8 cellular contexts compared by ENCODE assay signal in the genomic region with DNA sequence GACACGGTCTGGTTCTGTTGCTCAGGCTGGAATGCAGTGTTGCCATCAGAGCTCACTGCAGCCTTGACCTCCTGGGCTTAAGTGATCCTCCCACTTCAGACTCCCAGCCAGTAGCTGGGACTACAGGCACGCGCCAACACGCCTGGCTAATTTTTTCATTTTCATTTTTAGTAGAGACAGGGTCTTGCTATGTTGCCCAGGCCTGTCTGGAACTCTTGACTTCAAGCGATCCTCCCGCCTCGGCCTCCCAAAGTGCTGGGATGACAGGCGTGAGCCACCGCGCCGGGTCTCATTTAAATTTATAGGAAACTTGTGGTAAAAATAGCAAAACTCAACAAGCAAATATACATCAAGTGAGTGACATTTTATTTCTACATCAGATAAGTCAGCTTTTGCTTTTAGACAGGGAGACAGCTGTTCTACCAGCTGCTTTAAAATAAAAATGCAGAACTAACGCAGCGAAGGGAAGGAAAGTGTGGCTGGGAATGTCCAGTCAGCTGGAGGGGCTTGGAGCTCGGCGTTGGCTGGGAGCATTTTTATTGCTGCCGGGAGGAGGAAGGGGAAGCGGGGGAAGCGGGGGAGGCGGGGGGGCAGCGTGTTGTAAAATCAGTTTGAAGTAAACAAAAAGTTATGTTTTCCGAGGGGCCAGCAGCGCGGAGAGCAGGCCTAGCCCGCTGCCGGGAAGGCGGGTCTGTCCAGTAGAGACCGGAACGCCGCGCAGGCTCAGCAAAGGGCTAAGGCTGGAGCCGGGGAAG. TPM values are rescaled to one million over a fixed set of nuclear protein-coding genes. Genes with fewer than 3 reads are reported as not detected.
DNase-seq lines count a peak whose midpoint lies in the region; ATAC-seq and TF ChIP-seq lines count a peak whose summit lies in the region.

No MANE protein-coding gene starts in this region.

- no peaks in the 10 kb centered on the region for H3K36me3 ChIP-seq in osteoblast (ENCODE audit: insufficient read depth, low read length)

- peak; percentile 32 for ATAC-seq in HG03108 (IDR thresholded peaks at IDR 0.05; ENCODE audit: unreplicated experiment)

- H3K27me3 ChIP-seq in osteoblast (ENCODE audit: insufficient read depth, low read length), result no peaks in the 10 kb centered on the region

- DNase-seq in EH (ENCODE audit: low read depth) (peak; percentile 40), fibroblast of pulmonary artery (ENCODE audit: low read depth) (peak; percentile 4), osteoblast (ENCODE audit: insufficient read length, low spot score, missing footprints) (no peak), NCI-H1105 treated with DMSO at 0.1 percent for 48 hours (lab: John Stamatoyannopoulos, UW) (no peak), foreskin melanocyte (no peak)
- peak; percentile 17 to 21 for DNase-seq in activated CD4-positive, alpha-beta T cell treated with anti-CD3 and anti-CD28 coated beads, Interleukin-2, amount 50 U/mL, for 48 hours
- no peak for DNase-seq in effector CD4-positive, alpha-beta T cell

- H3K27ac ChIP-seq in osteoblast (ENCODE audit: low read depth, low read length), result peak overlapping the region; percentile 99

- peak overlapping the region; percentile 90 for H3K4me2 ChIP-seq in osteoblast (ENCODE audit: insufficient read depth, low read length)

- H3K4me3 ChIP-seq in fibroblast of pulmonary artery (replicated peaks; ENCODE audit: low read depth, low read length) (peak overlapping the region; percentile 88), osteoblast (ENCODE audit: insufficient read depth, low read length) (peak overlapping the region; percentile 92)

- H3K9me3 ChIP-seq in osteoblast (ENCODE audit: low read depth, low read length), result no peaks in the 10 kb centered on the region

- no peaks in the 10 kb centered on the region for H4K20me1 ChIP-seq in osteoblast (ENCODE audit: insufficient read depth, low read length)

- H3K4me1 ChIP-seq in osteoblast (ENCODE audit: insufficient read depth, low read length), result peaks cover 22% of the 10 kb centered on the region

- TF ChIP-seq CTCF in fibroblast of pulmonary artery (IDR thresholded peaks at IDR 0.05; ENCODE audit: low read length, missing control alignments) (no peak), osteoblast (IDR thresholded peaks at IDR 0.05; ENCODE audit: extremely low read depth, low read depth, low read length) (no peak)

- H3K79me2 ChIP-seq in osteoblast (ENCODE audit: insufficient read depth, low read length), result peaks cover 40% of the 10 kb centered on the region

- peak overlapping the region; percentile 96 for H2AFZ ChIP-seq in osteoblast (ENCODE audit: low read length)

RNA-seq across cellular contexts. Expression of gene ZFYVE16, which starts 0.7 kb away (rescaled TPM):
- total RNA-seq in osteoblast, result 32.6 and 38.3 TPM in 2 replicates

Comparison
In these comparisons a context has a peak if more than half of its experiments do, and no peak if none do; other contexts are left out.
1. DNase-seq: peak in EH (single experiment), activated CD4-positive, alpha-beta T cell treated with anti-CD3 and anti-CD28 coated beads, Interleukin-2, amount 50 U/mL, for 48 hours (2 of 2) and fibroblast of pulmonary artery (single experiment); none in osteoblast (single experiment), NCI-H1105 treated with DMSO at 0.1 percent for 48 hours (single experiment), foreskin melanocyte (single experiment) and effector CD4-positive, alpha-beta T cell (single experiment).